10 cellular contexts compared by ENCODE assay signal in genomic region chr22:19851291-19852176, GRCh38. TPM values are rescaled to one million over a fixed set of nuclear protein-coding genes. Genes with fewer than 3 reads are reported as not detected.
DNase-seq lines count a peak whose midpoint lies in the region; ATAC-seq and TF ChIP-seq lines count a peak whose summit lies in the region.
"Had no signal": no experiment of that assay in that cellular context is flagged by ENCODE, and none has a peak within 500 bp of the region (broad histone marks: within the 10 kb centered on the region; RNA-seq: fewer than 3 reads in every experiment).

No MANE protein-coding gene starts in this region.

- intact Hi-C loops in PC-3 (cut with micrococcal nuclease), result loop anchor here (10.0 kb wide), 1 partner anchor 87 kb away; the partner anchor contains the start of gene TBX1

- ATAC-seq in PC-3 (no peak), GM21723 (IDR thresholded peaks at IDR 0.05; ENCODE audit: unreplicated experiment) (no peak)
- ATAC-seq in central memory CD8-positive, alpha-beta T cell (replicated peaks; ENCODE audit: extremely low read depth, poor library complexity, severe bottlenecking), result no peak
- ATAC-seq: left lung had no signal

- POLR2A ChIA-PET in PC-3 (lab: Charles Lee; ENCODE audit: unreplicated experiment), result no interaction called here

- TF ChIP-seq CTCF in PC-3 (conservative IDR thresholded peaks at IDR 0.05; ENCODE audit: low read depth, low read length), result no peak

- no peaks in the 10 kb centered on the region for H3K27me3 ChIP-seq in PC-3 (ENCODE audit: low read length)
- H3K27me3 ChIP-seq in skeletal muscle satellite cell (ENCODE audit: control insufficient read depth, insufficient read depth, low read length), result no peaks in the 10 kb centered on the region
- H3K27me3 ChIP-seq: left lung had no signal

- peak overlapping the region; percentile 20 for H3K4me3 Mint-ChIP-seq in activated naive CD4-positive, alpha-beta T cell treated with anti-CD3 and anti-CD28 coated beads, Interleukin-2, amount 10 ng/mL, durations not matched to agents 7 days and 5 days
- peak overlapping the region; percentile 83 for H3K4me3 Mint-ChIP-seq in central memory CD8-positive, alpha-beta T cell

- no peak overlapping the region for H3K27ac ChIP-seq in PC-3 (ENCODE audit: low read length)

- H4K20me1 ChIP-seq in PC-3 (ENCODE audit: low read length), result peaks cover 24% of the 10 kb centered on the region

- H3K9ac ChIP-seq in PC-3 (ENCODE audit: low read length) (no peak overlapping the region), skeletal muscle satellite cell (ENCODE audit: low read depth, low read length) (peak overlapping the region; percentile 97)

- H3K9me3 ChIP-seq in PC-3 (ENCODE audit: low read length), result no peaks in the 10 kb centered on the region
- H3K9me3 ChIP-seq in skeletal muscle satellite cell (replicated peaks; ENCODE audit: low read length), result no peaks in the 10 kb centered on the region
- H3K9me3 ChIP-seq: left lung had no signal

- no peak overlapping the region for H2AFZ ChIP-seq in PC-3 (ENCODE audit: low read length)

- BruUV-seq in PC-3 (replicated peaks; lab: Mats Ljungman, UMichigan), result no TSS peak

- no peak overlapping the region for H3K4me3 ChIP-seq in PC-3 (ENCODE audit: low read length)
- H3K4me3 ChIP-seq in skeletal muscle satellite cell (ENCODE audit: low read length), result peak overlapping the region; percentile 99
- H3K4me3 ChIP-seq: left lung had no signal

- DNase-seq in activated naive CD4-positive, alpha-beta T cell treated with anti-CD3 and anti-CD28 coated beads, Interleukin-2, amount 10 ng/mL, durations not matched to agents 7 days and 5 days, result no peak
- DNase-seq in activated naive CD4-positive, alpha-beta T cell (lab: John Stamatoyannopoulos, UW), result no peak
- DNase-seq in PC-3 (no peak), NCI-H69 (lab: John Stamatoyannopoulos, UW) (no peak), SIG-M5 treated with dmso at 0.1 percent for 504 hours (lab: John Stamatoyannopoulos, UW; ENCODE audit: unreplicated experiment) (no peak)
- DNase-seq in central memory CD8-positive, alpha-beta T cell (ENCODE audit: low spot score in 2 of 2), result no peak
- DNase-seq: occipital lobe had no signal

- CTCF ChIA-PET in activated naive CD4-positive, alpha-beta T cell treated with anti-CD3 and anti-CD28 coated beads, Interleukin-2, amount 10 ng/mL, durations not matched to agents 7 days and 5 days (lab: Charles Lee), result interaction anchor here (1.8 to 2.3 kb wide), 2 partner anchors 59 to 121 kb away, joined by 4 to 7 read pairs; no protein-coding TSS in a partner anchor
- CTCF ChIA-PET in PC-3 (lab: Charles Lee), result no interaction called here

- H3K4me1 ChIP-seq in PC-3 (ENCODE audit: insufficient read depth, low read length) (peaks cover 64% of the 10 kb centered on the region), skeletal muscle satellite cell (ENCODE audit: control insufficient read depth, insufficient read depth, low read length) (peaks cover 62% of the 10 kb centered on the region)

- H3K27me3 Mint-ChIP-seq in activated naive CD4-positive, alpha-beta T cell treated with anti-CD3 and anti-CD28 coated beads, Interleukin-2, amount 10 ng/mL, durations not matched to agents 7 days and 5 days, result no peaks in the 10 kb centered on the region
- H3K27me3 Mint-ChIP-seq in central memory CD8-positive, alpha-beta T cell, result no peaks in the 10 kb centered on the region

- peaks cover 34% of the 10 kb centered on the region for H3K4me1 Mint-ChIP-seq in activated naive CD4-positive, alpha-beta T cell treated with anti-CD3 and anti-CD28 coated beads, Interleukin-2, amount 10 ng/mL, durations not matched to agents 7 days and 5 days
- peaks cover 42% of the 10 kb centered on the region for H3K4me1 Mint-ChIP-seq in central memory CD8-positive, alpha-beta T cell

- peaks cover 81% of the 10 kb centered on the region for H3K79me2 ChIP-seq in PC-3 (ENCODE audit: low read length)

- H3K27ac Mint-ChIP-seq in activated naive CD4-positive, alpha-beta T cell treated with anti-CD3 and anti-CD28 coated beads, Interleukin-2, amount 10 ng/mL, durations not matched to agents 7 days and 5 days, result no peak overlapping the region
- H3K27ac Mint-ChIP-seq in central memory CD8-positive, alpha-beta T cell (ENCODE audit: low read depth), result no peak overlapping the region

- H3K4me2 ChIP-seq in PC-3 (ENCODE audit: low read length) (peak overlapping the region; percentile 99), skeletal muscle satellite cell (ENCODE audit: low read length) (peak overlapping the region; percentile 99)

- peaks cover 5% of the 10 kb centered on the region for H3K9me3 Mint-ChIP-seq in activated naive CD4-positive, alpha-beta T cell treated with anti-CD3 and anti-CD28 coated beads, Interleukin-2, amount 10 ng/mL, durations not matched to agents 7 days and 5 days
- no peaks in the 10 kb centered on the region for H3K9me3 Mint-ChIP-seq in central memory CD8-positive, alpha-beta T cell

- peaks cover 41% of the 10 kb centered on the region for H3K36me3 Mint-ChIP-seq in activated naive CD4-positive, alpha-beta T cell treated with anti-CD3 and anti-CD28 coated beads, Interleukin-2, amount 10 ng/mL, durations not matched to agents 7 days and 5 days
- H3K36me3 Mint-ChIP-seq in central memory CD8-positive, alpha-beta T cell (ENCODE audit: insufficient read depth), result peaks cover 16% of the 10 kb centered on the region

- no peaks in the 10 kb centered on the region for H3F3A ChIP-seq in PC-3 (ENCODE audit: low read length, unreplicated experiment)

- H3K36me3 ChIP-seq in PC-3 (ENCODE audit: low read depth, low read length) (peaks cover 10% of the 10 kb centered on the region; the same call in 1 of the 2 replicates), skeletal muscle satellite cell (ENCODE audit: insufficient read depth, low read length) (peaks cover 60% of the 10 kb centered on the region)

- no peaks in the 10 kb centered on the region for H3K9me2 ChIP-seq in PC-3 (replicated peaks; ENCODE audit: low read length)

RNA-seq across cellular contexts. Expression of gene GNB1L, which starts 3.1 kb away (rescaled TPM):
- 27.0 and 28.8 TPM in 2 replicates for total RNA-seq in PC-3 (2014; rRNA removed)
- total RNA-seq in skeletal muscle satellite cell (2012; rRNA removed), result 3.7 and 7.9 TPM in 2 replicates

RNA-seq across cellular contexts. Expression of gene RTL10, which starts 3.1 kb away (rescaled TPM):
- 7.8 and 12.2 TPM in 2 replicates for total RNA-seq in PC-3 (2014; rRNA removed)
- 9.4 and 12.0 TPM in 2 replicates for total RNA-seq in skeletal muscle satellite cell (2012; rRNA removed)
